In the genomic region with DNA sequence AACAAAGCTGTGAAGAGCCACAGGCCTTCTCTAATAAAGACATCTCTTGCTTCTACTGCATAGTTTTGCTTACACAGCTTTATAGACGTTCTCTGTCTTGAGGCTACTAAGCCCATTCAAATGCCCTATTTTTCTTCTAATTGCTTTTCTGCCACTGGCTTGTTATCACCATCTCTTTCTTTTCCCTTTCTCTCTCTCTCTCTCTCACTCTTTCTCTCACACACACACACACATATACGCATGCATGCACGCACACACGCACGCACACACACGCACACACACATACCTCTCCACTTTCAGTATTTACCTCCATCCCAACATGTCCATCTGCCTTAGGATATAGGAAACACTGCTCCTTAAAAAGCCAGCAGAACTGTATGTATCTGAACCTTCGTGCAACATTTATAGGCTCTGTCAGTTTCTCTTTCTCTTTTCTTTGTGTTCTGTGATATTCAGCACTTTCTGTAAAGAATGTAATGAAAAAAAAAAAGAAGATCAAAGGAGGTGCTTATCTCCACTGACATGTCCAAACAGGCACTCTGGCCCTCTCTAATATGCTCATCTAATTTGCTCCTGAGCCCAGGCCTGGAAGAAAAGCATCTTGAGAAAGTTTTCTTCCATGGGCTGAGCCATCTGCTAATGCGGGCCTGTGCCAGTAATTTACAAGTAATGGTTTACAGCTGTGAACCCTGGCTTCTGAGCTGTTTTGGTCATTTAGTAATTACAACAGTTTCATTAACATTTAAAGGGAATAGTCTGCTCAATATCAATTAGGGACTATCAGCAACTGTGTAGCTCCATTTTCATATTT, we compare ENCODE assay signal across 21 cellular contexts.
DNase-seq lines count a peak whose midpoint lies in the region; ATAC-seq, FAIRE-seq and TF ChIP-seq lines count a peak whose summit lies in the region.
"Had no signal": no experiment of that assay in that cellular context is flagged by ENCODE, and none has a peak within 500 bp of the region (broad histone marks: within the 10 kb centered on the region; RNA-seq: fewer than 3 reads in every experiment).

No MANE protein-coding gene starts in this region.

- no peaks in the 10 kb centered on the region for H3K9me3 Mint-ChIP-seq in chondrocyte (ENCODE audit: low read depth)
- H3K9me3 Mint-ChIP-seq in activated T-helper 17 cell treated with anti-CD3 and anti-CD28 coated beads, Interleukin-2, amount 50 U/mL, for 72 hours = peaks cover 4% of the 10 kb centered on the region
- H3K9me3 Mint-ChIP-seq: T-helper 1 cell treated with Interleukin-12 subunit alpha and Interleukin-12 subunit beta and Interleukin-4 antibody, amounts not matched to agents 30 μg/mL and 1 μg/mL, for 36 hours had no signal

- no peak for FAIRE-seq in small intestine (lab: Jason Lieb, UNC)
- FAIRE-seq: A549 had no signal

- no peaks in the 10 kb centered on the region for H3K27me3 Mint-ChIP-seq in chondrocyte (ENCODE audit: low read depth)
- H3K27me3 Mint-ChIP-seq in activated T-helper 17 cell treated with anti-CD3 and anti-CD28 coated beads, Interleukin-2, amount 50 U/mL, for 72 hours = no peaks in the 10 kb centered on the region
- H3K27me3 Mint-ChIP-seq: activated B cell treated with CpG ODN at 0.5 μM for 24 hours; CD4-positive, CD25-positive, alpha-beta regulatory T cell; progenitor cell of endocrine pancreas had no signal

- no peaks in the 10 kb centered on the region for H3K36me3 Mint-ChIP-seq in chondrocyte (ENCODE audit: low read depth)
- no peaks in the 10 kb centered on the region for H3K36me3 Mint-ChIP-seq in activated T-helper 17 cell treated with anti-CD3 and anti-CD28 coated beads, Interleukin-2, amount 50 U/mL, for 72 hours (ENCODE audit: low read depth)
- H3K36me3 Mint-ChIP-seq: CD4-positive, CD25-positive, alpha-beta regulatory T cell had no signal

- no peak overlapping the region for H3K27ac Mint-ChIP-seq in chondrocyte (ENCODE audit: unreplicated experiment)
- no peak overlapping the region for H3K27ac Mint-ChIP-seq in activated T-helper 17 cell treated with anti-CD3 and anti-CD28 coated beads, Interleukin-2, amount 50 U/mL, for 72 hours
- H3K27ac Mint-ChIP-seq: activated B cell treated with CpG ODN at 0.5 μM for 24 hours; CD4-positive, CD25-positive, alpha-beta regulatory T cell; progenitor cell of endocrine pancreas; T-helper 1 cell treated with Interleukin-12 subunit alpha and Interleukin-12 subunit beta and Interleukin-4 antibody, amounts not matched to agents 30 μg/mL and 1 μg/mL, for 36 hours had no signal

- peaks cover 4% of the 10 kb centered on the region for H3K4me1 Mint-ChIP-seq in chondrocyte (ENCODE audit: low read depth)
- H3K4me1 Mint-ChIP-seq in activated T-helper 17 cell treated with anti-CD3 and anti-CD28 coated beads, Interleukin-2, amount 50 U/mL, for 72 hours = no peaks in the 10 kb centered on the region
- H3K4me1 Mint-ChIP-seq: activated B cell treated with CpG ODN at 0.5 μM for 24 hours; CD4-positive, CD25-positive, alpha-beta regulatory T cell had no signal

- ATAC-seq in activated T-helper 17 cell treated with anti-CD3 and anti-CD28 coated beads, Interleukin-2, amount 50 U/mL, for 72 hours (replicated peaks) = no peak
- ATAC-seq in HG03108 (IDR thresholded peaks at IDR 0.05; ENCODE audit: unreplicated experiment) = no peak
- ATAC-seq: A549, left lobe of liver had no signal

- H3K4me3 ChIP-seq in fibroblast of villous mesenchyme (ENCODE audit: low read depth, low read length) (no peak overlapping the region), small intestine (ENCODE audit: low read depth in 1 of 2, low read length in 2 of 2) (no peak overlapping the region)
- H3K4me3 ChIP-seq: A549, upper lobe of left lung had no signal

- WGBS in small intestine, 3 donors = 26 to 69% (median 54%) methylated on average over 8 of the region's 8 CpGs

- H3K9me3 ChIP-seq in small intestine (ENCODE audit: control insufficient read depth, low read depth) = no peaks in the 10 kb centered on the region
- H3K9me3 ChIP-seq: A549, upper lobe of left lung had no signal

- TF ChIP-seq CTCF in fibroblast of villous mesenchyme (IDR thresholded peaks at IDR 0.05; ENCODE audit: insufficient read depth, low read depth, low read length) (no peak), chondrocyte (IDR thresholded peaks at IDR 0.05) (no peak)

- H3K4me3 Mint-ChIP-seq in chondrocyte (ENCODE audit: unreplicated experiment) = no peak overlapping the region
- H3K4me3 Mint-ChIP-seq in activated T-helper 17 cell treated with anti-CD3 and anti-CD28 coated beads, Interleukin-2, amount 50 U/mL, for 72 hours = no peak overlapping the region
- H3K4me3 Mint-ChIP-seq: activated B cell treated with CpG ODN at 0.5 μM for 24 hours; CD4-positive, CD25-positive, alpha-beta regulatory T cell; T-helper 1 cell treated with Interleukin-12 subunit alpha and Interleukin-12 subunit beta and Interleukin-4 antibody, amounts not matched to agents 30 μg/mL and 1 μg/mL, for 36 hours had no signal

- H3K27ac ChIP-seq in small intestine (ENCODE audit: low read depth in 1 of 2, low read length in 1 of 2) = no peak overlapping the region
- H3K27ac ChIP-seq: A549, upper lobe of left lung had no signal

- no peaks in the 10 kb centered on the region for H3K36me3 ChIP-seq in small intestine (ENCODE audit: control insufficient read depth in 2 of 2, insufficient read depth in 2 of 2, low read length in 2 of 2)
- H3K36me3 ChIP-seq: upper lobe of left lung had no signal

- H3K27me3 ChIP-seq in small intestine (ENCODE audit: control insufficient read depth in 2 of 2, insufficient read depth in 2 of 2, low read length in 2 of 2) = no peaks in the 10 kb centered on the region
- H3K27me3 ChIP-seq: upper lobe of left lung had no signal

- H3K4me1 ChIP-seq in small intestine (ENCODE audit: control insufficient read depth in 2 of 2, insufficient read depth in 1 of 2, low read depth in 1 of 2, low read length in 1 of 2) = no peaks in the 10 kb centered on the region
- H3K4me1 ChIP-seq: A549, upper lobe of left lung had no signal

- DNase-seq in NCI-H526 (lab: John Stamatoyannopoulos, UW) (peak; percentile 3), NCI-H526 treated with DMSO at 0.1 percent for 48 hours (lab: John Stamatoyannopoulos, UW) (no peak), NCI-H146 treated with DMSO at 0.1 percent for 48 hours (lab: John Stamatoyannopoulos, UW; ENCODE audit: unreplicated experiment) (peak; percentile 42), fibroblast of villous mesenchyme (ENCODE audit: low read depth) (peak; percentile 20), small intestine (peak; percentile 5), chondrocyte (ENCODE audit: low spot score) (no peak)
- DNase-seq: activated B cell treated with CpG ODN at 0.5 μM for 24 hours; activated CD8-positive, alpha-beta memory T cell treated with anti-CD3 and anti-CD28 coated beads for 24 hours; CD4-positive, CD25-positive, alpha-beta regulatory T cell; cerebellar nuclear complex; foreskin fibroblast; NCI-H2029; stimulated activated CD4-positive, alpha-beta T cell treated with anti-CD3 and anti-CD28 coated beads, Interleukin-12 subunit alpha, Interleukin-12 subunit beta, amount 100 ng/mL, for 4 hours; stimulated activated naive CD4-positive, alpha-beta T cell; upper lobe of left lung had no signal

Comparison
In these comparisons a context has a peak if more than half of its experiments do, and no peak if none do; other contexts are left out.
1. DNase-seq: peak in NCI-H526 (2 of 2), NCI-H146 treated with DMSO at 0.1 percent for 48 hours (single experiment), fibroblast of villous mesenchyme (single experiment) and small intestine (single experiment); none in NCI-H526 treated with DMSO at 0.1 percent for 48 hours (single experiment) and chondrocyte (single experiment).